ENCODE assay signal across 22 cellular contexts in genomic region chr12:93201990-93202389, GRCh38.
DNase-seq lines count a peak whose midpoint lies in the region; ATAC-seq, FAIRE-seq and TF ChIP-seq lines count a peak whose summit lies in the region.
"Had no signal": no experiment of that assay in that cellular context is flagged by ENCODE, and none has a peak within 500 bp of the region (broad histone marks: within the 10 kb centered on the region; RNA-seq: fewer than 3 reads in every experiment).

No MANE protein-coding gene starts in this region.

- peaks cover 0 to 30% of the 10 kb centered on the region in 2 donors for H3K4me1 ChIP-seq in right atrium auricular region
- H3K4me1 ChIP-seq in endothelial cell of umbilical vein (ENCODE audit: control insufficient read depth, extremely low read depth, insufficient read depth, low read length), result peaks cover 22% of the 10 kb centered on the region
- peaks cover 0 to 19% (median 6%) of the 10 kb centered on the region in 9 donors for H3K4me1 ChIP-seq in heart right ventricle
- H3K4me1 ChIP-seq in psoas muscle, result peaks cover 35% of the 10 kb centered on the region

- H3K9me3 ChIP-seq in right atrium auricular region (no peaks in the 10 kb centered on the region), endothelial cell of umbilical vein (replicated peaks; ENCODE audit: control insufficient read depth, insufficient read depth, low read length) (no peaks in the 10 kb centered on the region), heart right ventricle (no peaks in the 10 kb centered on the region), psoas muscle (no peaks in the 10 kb centered on the region)
- H3K9me3 ChIP-seq: A549, Caco-2 had no signal

- TF ChIP-seq CTCF in right atrium auricular region (IDR thresholded peaks at IDR 0.05) (no peak), endothelial cell of umbilical vein (IDR thresholded peaks at IDR 0.05; ENCODE audit: extremely low read depth in 1 of 2, insufficient read depth in 1 of 2, low read depth in 1 of 2, low read length in 2 of 2) (no peak), heart right ventricle (IDR thresholded peaks at IDR 0.05) (no peak), psoas muscle (IDR thresholded peaks at IDR 0.05) (no peak)

- H3K4me2 ChIP-seq in endothelial cell of umbilical vein (ENCODE audit: insufficient read depth, low read length), result no peak overlapping the region
- H3K4me2 ChIP-seq: A549 had no signal

- H2AFZ ChIP-seq in endothelial cell of umbilical vein (ENCODE audit: low read depth, low read length), result no peak overlapping the region
- H2AFZ ChIP-seq: GM23248 had no signal

- H3K9ac ChIP-seq in endothelial cell of umbilical vein (replicated peaks; ENCODE audit: extremely low read depth, insufficient read depth, low read length), result no peak overlapping the region
- H3K9ac ChIP-seq: GM23248 had no signal

- no peaks in the 10 kb centered on the region for H3K79me2 ChIP-seq in endothelial cell of umbilical vein (ENCODE audit: control insufficient read depth, insufficient read depth, low read length)

- BruUV-seq in endothelial cell of umbilical vein (replicated peaks; lab: Mats Ljungman, UMichigan), result no TSS peak

- DNase-seq in Right ventricle myocardium superior (no peak), right atrium auricular region (ENCODE audit: low spot score) (no peak), endothelial cell of umbilical vein (ENCODE audit: low read depth, low spot score) (no peak), heart right ventricle (peak in 1 of 2 donors; percentile 24), psoas muscle (no peak), iPS-NIHi11 (ENCODE audit: low spot score) (no peak), CD1c-positive myeloid dendritic cell (ENCODE audit: extremely low spot score) (no peak)
- DNase-seq in stimulated activated CD4-positive, alpha-beta T cell treated with anti-CD3 and anti-CD28 coated beads, Interleukin-4, amount 100 ng/mL, for 4 hours, result no peak
- DNase-seq: 8988T; C1 segment of cervical spinal cord; Caco-2; CD4-positive, CD25-positive, alpha-beta regulatory T cell; CD8-positive, alpha-beta T cell; DMS153; DND-41; GM23248; H7; HCEC 1CT had no signal

- intact Hi-C loops in Right ventricle myocardium superior (cut with DNase I), result no loop called here
- intact Hi-C loops in endothelial cell of umbilical vein (cut with micrococcal nuclease), result loop anchor here (1.0 to 5.0 kb wide), 2 partner anchors 24 to 175 kb away; no protein-coding TSS in a partner anchor
- intact Hi-C loops in heart right ventricle (cut with DNase I), result no loop called here
- intact Hi-C loops in psoas muscle (cut with DNase I), result no loop called here

- H3K4me3 ChIP-seq in right atrium auricular region (no peak overlapping the region), endothelial cell of umbilical vein (replicated peaks in 1 of 3; ENCODE audit: insufficient read depth in 1 of 3, low read depth in 1 of 3, low read length in 3 of 3) (no peak overlapping the region), heart right ventricle (no peak overlapping the region), psoas muscle (no peak overlapping the region)
- H3K4me3 ChIP-seq: A549, GM23248 had no signal

- no peaks in the 10 kb centered on the region for H4K20me1 ChIP-seq in endothelial cell of umbilical vein (replicated peaks; ENCODE audit: control insufficient read depth, extremely low read depth, insufficient read depth, low read length)

- ATAC-seq in Right ventricle myocardium superior (ENCODE audit: poor library complexity) (peak; percentile 83), heart right ventricle (peak; percentile 25 to 91 (median 81)), psoas muscle (peak in 3 of 4 donors; percentile 38 to 56 (median 50))
- ATAC-seq: A549; CD8-positive, alpha-beta T cell had no signal

- no peaks in the 10 kb centered on the region for H3K9me1 ChIP-seq in endothelial cell of umbilical vein (replicated peaks; ENCODE audit: control insufficient read depth, extremely low read depth, insufficient read depth, low read length)

- POLR2A ChIA-PET in endothelial cell of umbilical vein (lab: Charles Lee), result no interaction called here

- H3K36me3 ChIP-seq in right atrium auricular region (no peaks in the 10 kb centered on the region), endothelial cell of umbilical vein (ENCODE audit: control insufficient read depth in 2 of 2, extremely low read depth in 1 of 2, insufficient read depth in 2 of 2, low read length in 2 of 2) (no peaks in the 10 kb centered on the region), heart right ventricle (no peaks in the 10 kb centered on the region), psoas muscle (ENCODE audit: insufficient read depth in 1 of 2, low read depth in 1 of 2) (no peaks in the 10 kb centered on the region)

- 52 to 75% methylated on average over 6 of the region's 6 CpGs for WGBS in heart right ventricle, 2 donors
- 69 to 78% (median 70%) methylated on average over 6 of the region's 6 CpGs for WGBS in psoas muscle, 3 donors

- no peak for TF ChIP-seq POLR2A in endothelial cell of umbilical vein (IDR thresholded peaks at IDR 0.05; ENCODE audit: low read depth, low read length)

- CTCF ChIA-PET in endothelial cell of umbilical vein (lab: Charles Lee), result interaction anchor here (0.7 kb wide), 1 partner anchor 104 kb away, joined by 5 read pairs; no protein-coding TSS in a partner anchor

- H3K27me3 ChIP-seq in right atrium auricular region (no peaks in the 10 kb centered on the region), endothelial cell of umbilical vein (ENCODE audit: control insufficient read depth in 2 of 2, insufficient read depth in 2 of 2, low read length in 2 of 2) (no peaks in the 10 kb centered on the region), heart right ventricle (no peaks in the 10 kb centered on the region), psoas muscle (ENCODE audit: insufficient read depth in 3 of 3, low read length in 2 of 3) (no peaks in the 10 kb centered on the region)

- no peak overlapping the region for H3K27ac ChIP-seq in right atrium auricular region
- no peak overlapping the region for H3K27ac ChIP-seq in endothelial cell of umbilical vein (ENCODE audit: insufficient read depth, low read depth, low read length)
- H3K27ac ChIP-seq in heart right ventricle, result peak overlapping the region in 8 of 10 donors; percentile 14 to 39 (median 25)
- no peak overlapping the region for H3K27ac ChIP-seq in psoas muscle
- H3K27ac ChIP-seq: A549, GM23248 had no signal

- dilution Hi-C loops in endothelial cell of umbilical vein (cut with MboI; ENCODE audit: extremely low pct_ligation_motif_present, low sequenced_read_pairs), result no loop called here

- FAIRE-seq in endothelial cell of umbilical vein (lab: Jason Lieb, UNC), result peak; percentile 49
- FAIRE-seq: A549, G401.6, GM12892, H1 had no signal

TF ChIP-seq in endothelial cell of umbilical vein, 7 proteins besides CTCF, POLR2A, EP300 and RAD21:
- TF ChIP-seq POLR2AphosphoS5 (IDR thresholded peaks at IDR 0.05; ENCODE audit: insufficient read depth, low read depth, low read length), result no peak
- TF ChIP-seq FOS (IDR thresholded peaks at IDR 0.05; ENCODE audit: borderline replicate concordance, insufficient read depth, low read length), result no peak
- no peak for TF ChIP-seq JUN (IDR thresholded peaks at IDR 0.05; ENCODE audit: borderline replicate concordance, insufficient read depth, insufficient read length, low read depth)
- TF ChIP-seq MYC (IDR thresholded peaks at IDR 0.05; ENCODE audit: low read depth, low read length), result no peak
- TF ChIP-seq GATA2 (IDR thresholded peaks at IDR 0.05; ENCODE audit: insufficient read depth, insufficient read length, low read depth, low read length), result no peak
- TF ChIP-seq, protein P1, sequence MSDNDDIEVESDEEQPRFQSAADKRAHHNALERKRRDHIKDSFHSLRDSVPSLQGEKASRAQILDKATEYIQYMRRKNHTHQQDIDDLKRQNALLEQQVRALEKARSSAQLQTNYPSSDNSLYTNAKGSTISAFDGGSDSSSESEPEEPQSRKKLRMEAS (IDR thresholded peaks at IDR 0.05; ENCODE audit: insufficient read depth, insufficient read length), result no peak
- no peak for TF ChIP-seq EZH2 (IDR thresholded peaks at IDR 0.05; ENCODE audit: borderline replicate concordance, low read depth, low read length, severe bottlenecking)

Comparison
In these comparisons a context has a peak if more than half of its experiments do, and no peak if none do; other contexts are left out.
1. H3K27ac ChIP-seq: peak in heart right ventricle (8 of 10); none in right atrium auricular region (0 of 2), endothelial cell of umbilical vein (single experiment) and psoas muscle (single experiment).
2. Peak in every context shown above with its lines, with median percentiles within 50 percentile points of each other: ATAC-seq.